ENCODE assay signal across 18 cellular contexts in genomic region chr6:13282393-13283069, GRCh38.
"Had no signal": no experiment of that assay in that cellular context is flagged by ENCODE, and none has a peak within 500 bp of the region (broad histone marks: within the 10 kb centered on the region; RNA-seq: fewer than 3 reads in every experiment).

No MANE protein-coding gene starts in this region.

- H3K4me1 ChIP-seq: parathyroid adenoma, tibial artery had no signal

- H3K27ac ChIP-seq: brain microvascular endothelial cell, lower lobe of right lung, parathyroid adenoma, tibial artery had no signal

- H3K27me3 ChIP-seq: brain microvascular endothelial cell, tibial artery had no signal

- H3K36me3 ChIP-seq: brain microvascular endothelial cell had no signal

- H3K36me3 Mint-ChIP-seq: natural killer cell treated with Interleukin-12 subunit alpha and Interleukin-12 subunit beta and Interleukin-15 and Interleukin-18, amount 100 ng/mL, for 72 hours had no signal

- DNase-seq: activated CD4-positive, alpha-beta T cell treated with anti-CD3 and anti-CD28 coated beads, Interleukin-2, amount 10 ng/mL, durations not matched to agents 7 days and 5 days; activated CD4-positive, CD25-positive, alpha-beta regulatory T cell; activated CD8-positive, alpha-beta memory T cell treated with anti-CD3 and anti-CD28 coated beads for 24 hours; activated naive CD4-positive, alpha-beta T cell treated with anti-CD3 and anti-CD28 coated beads for 36 hours; aorta; brain microvascular endothelial cell; cortex of kidney; lower lobe of right lung; stimulated activated CD4-positive, alpha-beta T cell treated with anti-CD3 and anti-CD28 coated beads, Interleukin-4, amount 100 ng/mL, for 1 hour; stimulated activated naive CD4-positive, alpha-beta T cell treated with Interleukin-2 at 50 U/mL for 16 hours; tibial artery had no signal

- H3K27me3 Mint-ChIP-seq: activated CD4-positive, alpha-beta T cell treated with anti-CD3 and anti-CD28 coated beads, Interleukin-2, amount 10 ng/mL, durations not matched to agents 7 days and 5 days; natural killer cell treated with Interleukin-12 subunit alpha and Interleukin-12 subunit beta and Interleukin-15 and Interleukin-18, amount 100 ng/mL, for 72 hours had no signal

- H3K27ac Mint-ChIP-seq: activated CD4-positive, alpha-beta T cell treated with anti-CD3 and anti-CD28 coated beads, Interleukin-2, amount 10 ng/mL, durations not matched to agents 7 days and 5 days; activated naive CD4-positive, alpha-beta T cell treated with anti-CD3 and anti-CD28 coated beads for 36 hours; activated T-helper 1 cell treated with anti-CD3 and anti-CD28 coated beads, Interleukin-12 subunit alpha, Interleukin-12 subunit beta, Interleukin-2, Interleukin-4 antibody, amounts not matched to agents 30 ng/mL and 10 ng/mL and 1 ng/mL, durations not matched to agents 14 hours and 24 hours and 36 hours; natural killer cell treated with Interleukin-12 subunit alpha and Interleukin-12 subunit beta and Interleukin-15 and Interleukin-18, amount 100 ng/mL, for 72 hours had no signal

- H3K9me3 Mint-ChIP-seq: natural killer cell treated with Interleukin-12 subunit alpha and Interleukin-12 subunit beta and Interleukin-15 and Interleukin-18, amount 100 ng/mL, for 72 hours had no signal

- H3K4me3 ChIP-seq: lower lobe of right lung, smooth muscle cell, tibial artery had no signal

- H3K4me3 Mint-ChIP-seq: activated CD4-positive, alpha-beta T cell treated with anti-CD3 and anti-CD28 coated beads, Interleukin-2, amount 10 ng/mL, durations not matched to agents 7 days and 5 days; activated naive CD4-positive, alpha-beta T cell treated with anti-CD3 and anti-CD28 coated beads for 36 hours; activated T-helper 1 cell treated with anti-CD3 and anti-CD28 coated beads, Interleukin-12 subunit alpha, Interleukin-12 subunit beta, Interleukin-2, Interleukin-4 antibody, amounts not matched to agents 30 ng/mL and 10 ng/mL and 1 ng/mL, durations not matched to agents 14 hours and 24 hours and 36 hours; natural killer cell treated with Interleukin-12 subunit alpha and Interleukin-12 subunit beta and Interleukin-15 and Interleukin-18, amount 100 ng/mL, for 72 hours had no signal

- FAIRE-seq: frontal cortex, keratinocyte, urothelium cell line had no signal

- ATAC-seq: lower lobe of right lung had no signal
